ENCODE assay signal across 14 cellular contexts in the genomic region with DNA sequence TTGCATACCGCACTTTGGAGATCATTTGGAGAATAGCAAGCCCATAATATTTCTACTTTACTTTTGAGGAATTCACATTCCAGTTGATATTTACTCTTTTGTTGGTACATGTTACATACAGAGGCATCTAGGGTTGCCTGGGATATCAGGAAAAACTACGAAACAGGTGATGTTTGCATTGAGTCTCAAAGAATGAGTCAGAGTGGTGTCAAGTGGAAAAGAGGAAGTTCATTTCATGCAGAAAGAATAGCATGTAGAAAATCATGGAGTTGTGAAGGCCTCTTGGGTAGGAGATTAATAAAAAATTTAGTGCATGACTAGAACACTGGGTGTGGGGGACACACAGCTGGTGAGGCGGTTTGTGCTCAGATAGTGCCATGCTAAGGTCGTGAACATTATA.
DNase-seq lines count a peak whose midpoint lies in the region; ATAC-seq, FAIRE-seq and TF ChIP-seq lines count a peak whose summit lies in the region.
"Had no signal": no experiment of that assay in that cellular context is flagged by ENCODE, and none has a peak within 500 bp of the region (broad histone marks: within the 10 kb centered on the region; RNA-seq: fewer than 3 reads in every experiment).

No MANE protein-coding gene starts in this region.

- FAIRE-seq in H54 (lab: Jason Lieb, UNC): no peak

- no peak for TF ChIP-seq POLR2A in H54 (IDR thresholded peaks at IDR 0.05; ENCODE audit: low read depth, low read length)

- peak; percentile 83 for ATAC-seq in GM18868 (IDR thresholded peaks at IDR 0.05; ENCODE audit: unreplicated experiment)
- ATAC-seq in HG03432 (IDR thresholded peaks at IDR 0.05; ENCODE audit: unreplicated experiment): peak; percentile 63
- ATAC-seq: lower lobe of right lung; natural killer cell treated with Interleukin-12 subunit alpha and Interleukin-12 subunit beta and Interleukin-15 and Interleukin-18, amount 100 ng/mL, for 72 hours had no signal

- DNase-seq in OCI-M1 (lab: John Stamatoyannopoulos, UW) (peak; percentile 68), kidney tubule cell (ENCODE audit: low spot score) (peak; percentile 85), H54 (ENCODE audit: insufficient read length, low spot score) (no peak), NCI-H510A (lab: John Stamatoyannopoulos, UW) (no peak)
- DNase-seq in activated effector memory CD4-positive, alpha-beta T cell treated with anti-CD3 and anti-CD28 coated beads, Interleukin-2, amount 50 U/mL, for 16 hours: no peak
- DNase-seq: activated B cell treated with CpG ODN at 0.5 μM for 24 hours; activated naive CD4-positive, alpha-beta T cell treated with Interleukin-2 at 50 U/mL for 16 hours; DND-41; lower lobe of right lung; NCI-H2029 treated with DMSO at 0.1 percent for 48 hours; stimulated activated CD4-positive, alpha-beta T cell treated with anti-CD3 and anti-CD28 coated beads, Interleukin-1b, Interleukin-23, amount 100 ng/mL, for 48 hours had no signal

Comparison
In these comparisons a context has a peak if more than half of its experiments do, and no peak if none do; other contexts are left out.
1. DNase-seq: peak in OCI-M1 (single experiment) and kidney tubule cell (single experiment); none in activated effector memory CD4-positive, alpha-beta T cell treated with anti-CD3 and anti-CD28 coated beads, Interleukin-2, amount 50 U/mL, for 16 hours (single experiment), H54 (single experiment) and NCI-H510A (single experiment).